ENCODE assay signal across 8 cellular contexts in genomic region chr1:84301759-84302380, GRCh38.
DNase-seq lines count a peak whose midpoint lies in the region; ATAC-seq lines count a peak whose summit lies in the region.

No MANE protein-coding gene starts in this region.

- no peak for DNase-seq in stimulated activated naive CD8-positive, alpha-beta T cell treated with anti-CD3 and anti-CD28 coated beads, Interleukin-15, Interleukin-2, amounts not matched to agents 100 U/mL and 50 U/mL, for 24 hours
- DNase-seq in GOT3 (lab: John Stamatoyannopoulos, UW): no peak
- no peak for DNase-seq in activated CD4-positive, CD25-positive, alpha-beta regulatory T cell (lab: John Stamatoyannopoulos, UW)
- no peak for DNase-seq in COLO668 (lab: John Stamatoyannopoulos, UW; ENCODE audit: unreplicated experiment)

- no peaks in the 10 kb centered on the region for H3K36me3 ChIP-seq in muscle layer of colon (ENCODE audit: insufficient read depth, low read length)

- no peak for ATAC-seq in stimulated activated naive CD8-positive, alpha-beta T cell treated with anti-CD3 and anti-CD28 coated beads, Interleukin-15, Interleukin-2, amounts not matched to agents 100 U/mL and 50 U/mL, for 24 hours
- ATAC-seq in HG03457 (IDR thresholded peaks at IDR 0.05; ENCODE audit: unreplicated experiment): no peak

- H3K4me3 Mint-ChIP-seq in stimulated activated naive CD8-positive, alpha-beta T cell treated with anti-CD3 and anti-CD28 coated beads, Interleukin-15, Interleukin-2, amounts not matched to agents 100 ng/mL and 50 ng/mL, for 24 hours: peak overlapping the region; percentile 77

- no peak overlapping the region for H3K27ac Mint-ChIP-seq in stimulated activated naive CD8-positive, alpha-beta T cell treated with anti-CD3 and anti-CD28 coated beads, Interleukin-15, Interleukin-2, amounts not matched to agents 100 ng/mL and 50 ng/mL, for 24 hours

- peak overlapping the region; percentile 12 to 58 for H3K4me3 ChIP-seq in muscle layer of colon (ENCODE audit: low read depth in 1 of 2, low read length in 2 of 2)

- peaks cover 56% of the 10 kb centered on the region for H3K4me1 Mint-ChIP-seq in stimulated activated naive CD8-positive, alpha-beta T cell treated with anti-CD3 and anti-CD28 coated beads, Interleukin-15, Interleukin-2, amounts not matched to agents 100 ng/mL and 50 ng/mL, for 24 hours (ENCODE audit: low read depth)

- peak overlapping the region; percentile 87 for H3K27ac ChIP-seq in angular gyrus (ENCODE audit: low read depth, low read length)
- H3K27ac ChIP-seq in muscle layer of colon (ENCODE audit: low read depth, low read length): peak overlapping the region; percentile 77

- H3K4me1 ChIP-seq in muscle layer of colon (ENCODE audit: insufficient read depth, low read length): peaks cover 27% of the 10 kb centered on the region

- no peaks in the 10 kb centered on the region for H3K9me3 ChIP-seq in muscle layer of colon (ENCODE audit: low read length)

- H3K27me3 ChIP-seq in muscle layer of colon (ENCODE audit: control insufficient read depth in 1 of 2, insufficient read depth in 2 of 2, low read length in 2 of 2): no peaks in the 10 kb centered on the region

- peak overlapping the region; percentile 55 for H3K9ac ChIP-seq in muscle layer of colon (ENCODE audit: low read length)

- peaks cover 1% of the 10 kb centered on the region for H3K9me3 Mint-ChIP-seq in stimulated activated naive CD8-positive, alpha-beta T cell treated with anti-CD3 and anti-CD28 coated beads, Interleukin-15, Interleukin-2, amounts not matched to agents 100 ng/mL and 50 ng/mL, for 24 hours

- H3K36me3 Mint-ChIP-seq in stimulated activated naive CD8-positive, alpha-beta T cell treated with anti-CD3 and anti-CD28 coated beads, Interleukin-15, Interleukin-2, amounts not matched to agents 100 ng/mL and 50 ng/mL, for 24 hours (ENCODE audit: low read depth): peaks cover under 1% of the 10 kb centered on the region

- H3K27me3 Mint-ChIP-seq in stimulated activated naive CD8-positive, alpha-beta T cell treated with anti-CD3 and anti-CD28 coated beads, Interleukin-15, Interleukin-2, amounts not matched to agents 100 ng/mL and 50 ng/mL, for 24 hours: no peaks in the 10 kb centered on the region
